Comparison of ENCODE assay signal across 14 cellular contexts in genomic region chr13:29810145-29810742, GRCh38. TPM values are rescaled to one million over a fixed set of nuclear protein-coding genes. Genes with fewer than 3 reads are reported as not detected.
DNase-seq lines count a peak whose midpoint lies in the region; ATAC-seq, FAIRE-seq and TF ChIP-seq lines count a peak whose summit lies in the region.
"Had no signal": no experiment of that assay in that cellular context is flagged by ENCODE, and none has a peak within 500 bp of the region (broad histone marks: within the 10 kb centered on the region; RNA-seq: fewer than 3 reads in every experiment).

No MANE protein-coding gene starts in this region.

- DNase-seq in astrocyte (ENCODE audit: low read depth) (peak; percentile 52), progenitor cell of endocrine pancreas (ENCODE audit: low spot score, unreplicated experiment) (no peak), CD1c-positive myeloid dendritic cell (ENCODE audit: extremely low spot score) (no peak), cerebellum (ENCODE audit: low spot score) (no peak)
- DNase-seq: activated gamma-delta T cell treated with Interleukin-2 at 50 U/mL for 16 hours; NCI-H1048; stimulated activated CD4-positive, alpha-beta T cell treated with anti-CD3 and anti-CD28 coated beads, Interleukin-2, amount 100 ng/mL, for 24 hours had no signal

- no peak overlapping the region for H3K4me3 Mint-ChIP-seq in astrocyte (ENCODE audit: unreplicated experiment)
- no peak overlapping the region for H3K4me3 Mint-ChIP-seq in progenitor cell of endocrine pancreas (ENCODE audit: low read depth)
- H3K4me3 Mint-ChIP-seq: neural crest cell had no signal

- no peaks in the 10 kb centered on the region for H3K4me1 ChIP-seq in astrocyte (ENCODE audit: insufficient read depth, low read length)

- H3K4me2 ChIP-seq in astrocyte (ENCODE audit: low read length), result no peak overlapping the region

- H3K79me2 ChIP-seq in astrocyte (ENCODE audit: insufficient read depth, low read length), result peaks cover 90% of the 10 kb centered on the region

- no peak for FAIRE-seq in astrocyte (lab: Jason Lieb, UNC)

- H3K36me3 Mint-ChIP-seq in astrocyte (ENCODE audit: low read depth, unreplicated experiment), result no peaks in the 10 kb centered on the region
- no peaks in the 10 kb centered on the region for H3K36me3 Mint-ChIP-seq in progenitor cell of endocrine pancreas (ENCODE audit: insufficient read depth)
- H3K36me3 Mint-ChIP-seq: IgD-negative memory B cell had no signal

- no peak overlapping the region for H2AFZ ChIP-seq in astrocyte (ENCODE audit: low read depth, low read length)

- H3K9me3 Mint-ChIP-seq in astrocyte (ENCODE audit: unreplicated experiment) (peaks cover 1% of the 10 kb centered on the region), progenitor cell of endocrine pancreas (ENCODE audit: low read depth) (no peaks in the 10 kb centered on the region)
- H3K9me3 Mint-ChIP-seq: IgD-negative memory B cell, neural crest cell had no signal

- ATAC-seq in GM18861 (IDR thresholded peaks at IDR 0.05; ENCODE audit: unreplicated experiment) (peak; percentile 61), GM21723 (IDR thresholded peaks at IDR 0.05; ENCODE audit: unreplicated experiment) (peak; percentile 69), HG02884 (IDR thresholded peaks at IDR 0.05; ENCODE audit: unreplicated experiment) (no peak)

- H3K36me3 ChIP-seq in astrocyte (ENCODE audit: insufficient read depth, low read length), result no peaks in the 10 kb centered on the region
- H3K36me3 ChIP-seq: thoracic aorta had no signal

- peaks cover 68% of the 10 kb centered on the region for H4K20me1 ChIP-seq in astrocyte (ENCODE audit: insufficient read depth, low read length)

- H3K27me3 ChIP-seq in astrocyte (ENCODE audit: insufficient read depth, low read length), result no peaks in the 10 kb centered on the region

- H3K27ac Mint-ChIP-seq in astrocyte (ENCODE audit: unreplicated experiment), result no peak overlapping the region
- peak overlapping the region; percentile 56 for H3K27ac Mint-ChIP-seq in progenitor cell of endocrine pancreas
- H3K27ac Mint-ChIP-seq: IgD-negative memory B cell had no signal

- no peak overlapping the region for H3K27ac ChIP-seq in astrocyte (ENCODE audit: low read depth, low read length)
- H3K27ac ChIP-seq: thoracic aorta had no signal

- H3K9me3 ChIP-seq in astrocyte (ENCODE audit: insufficient read depth, low read depth, low read length), result no peaks in the 10 kb centered on the region
- H3K9me3 ChIP-seq: thoracic aorta had no signal

- H3K4me1 Mint-ChIP-seq in astrocyte (ENCODE audit: low read depth, unreplicated experiment) (peaks cover 22% of the 10 kb centered on the region), progenitor cell of endocrine pancreas (ENCODE audit: low read depth) (peaks cover 23% of the 10 kb centered on the region)

- no peaks in the 10 kb centered on the region for H3K27me3 Mint-ChIP-seq in astrocyte (ENCODE audit: low read depth, unreplicated experiment)
- no peaks in the 10 kb centered on the region for H3K27me3 Mint-ChIP-seq in progenitor cell of endocrine pancreas
- H3K27me3 Mint-ChIP-seq: IgD-negative memory B cell had no signal

- TF ChIP-seq CTCF in astrocyte (IDR thresholded peaks at IDR 0.05; ENCODE audit: insufficient read depth, low read depth, low read length) (no peak), progenitor cell of endocrine pancreas (IDR thresholded peaks at IDR 0.05; ENCODE audit: unreplicated experiment) (no peak)

- no peak overlapping the region for H3K4me3 ChIP-seq in astrocyte (ENCODE audit: insufficient read depth, low read depth, low read length)
- H3K4me3 ChIP-seq: lung, thoracic aorta had no signal

- no peak overlapping the region for H3K9ac ChIP-seq in astrocyte (ENCODE audit: low read length)

RNA-seq across cellular contexts. Expression of gene UBL3, which starts 40.2 kb away (rescaled TPM):
- 42.9 and 48.5 TPM in 2 replicates for total RNA-seq in astrocyte
- total RNA-seq in progenitor cell of endocrine pancreas, result 33.6 and 36.0 TPM in 2 replicates
- total RNA-seq in cerebellum, result 50.9 TPM
